19 cellular contexts compared by ENCODE assay signal in genomic region chr14:95128140-95128539, GRCh38. TPM values are rescaled to one million over a fixed set of nuclear protein-coding genes. Genes with fewer than 3 reads are reported as not detected.
A peak's percentile ranks its signal among the peaks of the same experiment; 100 is the strongest.
DNase-seq lines count a peak whose midpoint lies in the region; ATAC-seq, FAIRE-seq and TF ChIP-seq lines count a peak whose summit lies in the region.
"Had no signal": no experiment of that assay in that cellular context is flagged by ENCODE, and none has a peak within 500 bp of the region (broad histone marks: within the 10 kb centered on the region; RNA-seq: fewer than 3 reads in every experiment).

No MANE protein-coding gene starts in this region.

- no peak for TF ChIP-seq CTCF in kidney (IDR thresholded peaks at IDR 0.05; ENCODE audit: borderline replicate concordance, extremely low read depth, insufficient read depth)
- TF ChIP-seq CTCF in progenitor cell of endocrine pancreas (IDR thresholded peaks at IDR 0.05; ENCODE audit: unreplicated experiment), result no peak

- H4K91ac ChIP-seq in mesenchymal stem cell (ENCODE audit: low read length), result no peak overlapping the region

- H3K27ac Mint-ChIP-seq in progenitor cell of endocrine pancreas, result peak overlapping the region; percentile 54
- H3K27ac Mint-ChIP-seq in activated naive CD4-positive, alpha-beta T cell treated with anti-CD3 and anti-CD28 coated beads for 36 hours, result no peak overlapping the region
- peak overlapping the region in 1 of 10 donors; percentile 27 for H3K27ac Mint-ChIP-seq in naive thymus-derived CD8-positive, alpha-beta T cell

- no peak overlapping the region for H3K4ac ChIP-seq in mesenchymal stem cell (ENCODE audit: low read depth in 1 of 2, low read length in 2 of 2)

- FAIRE-seq in GM12892 (lab: Jason Lieb, UNC) (peak; percentile 33), kidney (lab: Jason Lieb, UNC) (peak; percentile 3)

- intact Hi-C loops in kidney (cut with DNase I), result no loop called here
- intact Hi-C loops in activated naive CD4-positive, alpha-beta T cell treated with anti-CD3 and anti-CD28 coated beads for 36 hours (cut with micrococcal nuclease), result no loop called here

- H2BK120ac ChIP-seq in mesenchymal stem cell (ENCODE audit: low read depth, low read length), result no peak overlapping the region

- H3K27me3 ChIP-seq in mesenchymal stem cell (ENCODE audit: control insufficient read depth in 1 of 2, insufficient read depth in 1 of 2, low read length in 2 of 2), result no peaks in the 10 kb centered on the region
- H3K27me3 ChIP-seq: BLaER1, Peyer's patch had no signal

- H4K8ac ChIP-seq in mesenchymal stem cell (ENCODE audit: low read length), result no peak overlapping the region

- no peak overlapping the region for H3K14ac ChIP-seq in mesenchymal stem cell (ENCODE audit: low read length in 2 of 2)

- H3K18ac ChIP-seq in mesenchymal stem cell (ENCODE audit: low read depth in 1 of 2, low read length in 2 of 2), result no peak overlapping the region

- H2BK12ac ChIP-seq in mesenchymal stem cell (ENCODE audit: low read length in 2 of 2), result no peak overlapping the region

- no peak overlapping the region for H3K4me2 ChIP-seq in mesenchymal stem cell (ENCODE audit: low read length, poor library complexity, severe bottlenecking)
- H3K4me2 ChIP-seq: BLaER1 had no signal

- H2BK5ac ChIP-seq in mesenchymal stem cell (ENCODE audit: low read depth, low read length, poor library complexity, severe bottlenecking), result no peak overlapping the region

- no peak overlapping the region for H3K4me3 ChIP-seq in kidney (ENCODE audit: low read length in 2 of 2)
- H3K4me3 ChIP-seq in mesenchymal stem cell (ENCODE audit: insufficient read depth in 1 of 2, low read depth in 1 of 2, low read length in 2 of 2), result no peak overlapping the region
- H3K4me3 ChIP-seq: BLaER1, Peyer's patch had no signal

- H3K27ac ChIP-seq in kidney (ENCODE audit: low read depth in 2 of 2, low read length in 2 of 2) (no peak overlapping the region), mesenchymal stem cell (ENCODE audit: low read length, poor library complexity, severe bottlenecking) (no peak overlapping the region)
- H3K27ac ChIP-seq: BLaER1, Peyer's patch had no signal

- H2AFZ ChIP-seq in mesenchymal stem cell (ENCODE audit: low read depth, low read length), result no peak overlapping the region

- no peak for TF ChIP-seq POLR2A in GM12892 (IDR thresholded peaks at IDR 0.05; ENCODE audit: low read depth, low read length)

- DNase-seq in GM12892 (ENCODE audit: insufficient read length), result no peak
- peak; percentile 8 for DNase-seq in OCI-M1 (lab: John Stamatoyannopoulos, UW)
- no peak for DNase-seq in kidney
- DNase-seq in progenitor cell of endocrine pancreas (ENCODE audit: low spot score, unreplicated experiment), result no peak
- DNase-seq in activated naive CD4-positive, alpha-beta T cell treated with anti-CD3 and anti-CD28 coated beads for 36 hours, result no peak
- DNase-seq in mesenchymal stem cell, result no peak
- no peak for DNase-seq in naive thymus-derived CD8-positive, alpha-beta T cell
- DNase-seq: Caco-2; CD4-positive, alpha-beta memory T cell; DND-41; GOT3; HCEC 1CT; Kasumi-1; NCI-H1694 treated with DMSO at 0.1 percent for 48 hours; NCI-H2081 treated with DMSO at 0.1 percent for 48 hours; NCI-H748 treated with DMSO at 0.1 percent for 48 hours; Peyer's patch had no signal

- H3K79me1 ChIP-seq in mesenchymal stem cell (replicated peaks; ENCODE audit: low read length, poor library complexity, severe bottlenecking), result peaks cover 19% of the 10 kb centered on the region

- H3K9me3 ChIP-seq in kidney (ENCODE audit: control insufficient read depth in 1 of 2, low read length in 2 of 2) (no peaks in the 10 kb centered on the region), mesenchymal stem cell (ENCODE audit: control insufficient read depth, low read length) (no peaks in the 10 kb centered on the region)
- H3K9me3 ChIP-seq: BLaER1, Caco-2, Peyer's patch had no signal

- H2BK15ac ChIP-seq in mesenchymal stem cell (ENCODE audit: low read depth, poor library complexity, severe bottlenecking), result no peak overlapping the region

- CTCF ChIA-PET in activated naive CD4-positive, alpha-beta T cell treated with anti-CD3 and anti-CD28 coated beads for 36 hours (lab: Charles Lee), result no interaction called here

- POLR2A ChIA-PET in naive thymus-derived CD8-positive, alpha-beta T cell (lab: Charles Lee), result no interaction called here

- H3K23ac ChIP-seq in mesenchymal stem cell (ENCODE audit: low read length in 2 of 2), result no peak overlapping the region

- 99% methylated on average over 4 of the region's 4 CpGs for WGBS in mesenchymal stem cell

- H3K4me3 Mint-ChIP-seq in progenitor cell of endocrine pancreas (ENCODE audit: low read depth), result no peak overlapping the region
- H3K4me3 Mint-ChIP-seq in activated naive CD4-positive, alpha-beta T cell treated with anti-CD3 and anti-CD28 coated beads for 36 hours, result no peak overlapping the region
- no peak overlapping the region for H3K4me3 Mint-ChIP-seq in naive thymus-derived CD8-positive, alpha-beta T cell
- H3K4me3 Mint-ChIP-seq: CD4-positive, alpha-beta memory T cell had no signal

- peaks cover 39% of the 10 kb centered on the region for H3K36me3 Mint-ChIP-seq in progenitor cell of endocrine pancreas (ENCODE audit: insufficient read depth)
- H3K36me3 Mint-ChIP-seq in activated naive CD4-positive, alpha-beta T cell treated with anti-CD3 and anti-CD28 coated beads for 36 hours (ENCODE audit: low read depth), result peaks cover 49% of the 10 kb centered on the region
- peaks cover 0 to 90% (median 33%) of the 10 kb centered on the region in 3 donors for H3K36me3 Mint-ChIP-seq in naive thymus-derived CD8-positive, alpha-beta T cell

- peaks cover 16% of the 10 kb centered on the region for H3K4me1 Mint-ChIP-seq in progenitor cell of endocrine pancreas (ENCODE audit: low read depth)
- peaks cover 26% of the 10 kb centered on the region for H3K4me1 Mint-ChIP-seq in activated naive CD4-positive, alpha-beta T cell treated with anti-CD3 and anti-CD28 coated beads for 36 hours (ENCODE audit: low read depth)
- H3K4me1 Mint-ChIP-seq in naive thymus-derived CD8-positive, alpha-beta T cell, result peaks cover 13 to 24% (median 17%) of the 10 kb centered on the region in 4 donors

- no peak for ATAC-seq in naive thymus-derived CD8-positive, alpha-beta T cell
- ATAC-seq: SK-N-SH treated with all-trans-retinoic acid at 6 μM for 48 hours had no signal

- no peaks in the 10 kb centered on the region for H3K4me1 ChIP-seq in kidney (ENCODE audit: control insufficient read depth in 1 of 2, insufficient read depth in 1 of 2, low read depth in 1 of 2, low read length in 2 of 2)
- H3K4me1 ChIP-seq in mesenchymal stem cell (ENCODE audit: control insufficient read depth, insufficient read depth, low read depth, low read length), result peaks cover 2% of the 10 kb centered on the region
- H3K4me1 ChIP-seq: Caco-2, Peyer's patch had no signal

- no peak overlapping the region for H2AK5ac ChIP-seq in mesenchymal stem cell (ENCODE audit: low read length, severe bottlenecking)

- no peaks in the 10 kb centered on the region for H3K9me3 Mint-ChIP-seq in progenitor cell of endocrine pancreas (ENCODE audit: low read depth)
- no peaks in the 10 kb centered on the region for H3K9me3 Mint-ChIP-seq in activated naive CD4-positive, alpha-beta T cell treated with anti-CD3 and anti-CD28 coated beads for 36 hours
- no peaks in the 10 kb centered on the region for H3K9me3 Mint-ChIP-seq in naive thymus-derived CD8-positive, alpha-beta T cell
- H3K9me3 Mint-ChIP-seq: CD4-positive, alpha-beta memory T cell had no signal

- H3K9ac ChIP-seq in kidney (ENCODE audit: low read length in 2 of 2) (no peak overlapping the region), mesenchymal stem cell (ENCODE audit: low read length) (no peak overlapping the region)
- H3K9ac ChIP-seq: BLaER1 had no signal

- H3K27me3 Mint-ChIP-seq in progenitor cell of endocrine pancreas, result no peaks in the 10 kb centered on the region
- no peaks in the 10 kb centered on the region for H3K27me3 Mint-ChIP-seq in activated naive CD4-positive, alpha-beta T cell treated with anti-CD3 and anti-CD28 coated beads for 36 hours (ENCODE audit: low read depth)
- H3K27me3 Mint-ChIP-seq in naive thymus-derived CD8-positive, alpha-beta T cell, result no peaks in the 10 kb centered on the region
- H3K27me3 Mint-ChIP-seq: CD4-positive, alpha-beta memory T cell had no signal

- H3K36me3 ChIP-seq in kidney (ENCODE audit: control insufficient read depth in 1 of 2, insufficient read depth in 2 of 2, low read length in 2 of 2) (peaks cover 13 to 19% of the 10 kb centered on the region in 2 donors), mesenchymal stem cell (ENCODE audit: control insufficient read depth in 1 of 2, insufficient read depth in 2 of 2, low read depth in 1 of 2, low read length in 2 of 2) (peaks cover 6 to 78% of the 10 kb centered on the region in 2 experiments)

RNA-seq across cellular contexts. Expression of gene DICER1, which starts 29.2 kb away (rescaled TPM):
- polyA plus RNA-seq in GM12892 (2012; ENCODE audit: missing spikeins), result 21.2 TPM
- total RNA-seq in kidney (83.6 TPM), progenitor cell of endocrine pancreas (118 and 127 TPM in 2 replicates)
- polyA plus RNA-seq in kidney (ENCODE audit: insufficient read depth, low read depth, low replicate concordance), result 6.0 TPM
- total RNA-seq in activated naive CD4-positive, alpha-beta T cell treated with anti-CD3 and anti-CD28 coated beads for 36 hours, result 10 to 100 TPM; 38.1 to 42.3 TPM
- polyA plus RNA-seq in mesenchymal stem cell (2013, experiment 1 of 2), result 68.9 TPM
- polyA plus RNA-seq in mesenchymal stem cell (2013, experiment 2 of 2), result 65.7 TPM
- total RNA-seq in naive thymus-derived CD8-positive, alpha-beta T cell, result 10 to 100 TPM; 64.2 to 68.2 TPM
- 10 to 100 TPM in 1 of 3 donors, 1 to 10 TPM in 2; 9.4 to 10.1 (median 10.0) TPM for polyA plus RNA-seq in naive thymus-derived CD8-positive, alpha-beta T cell
